18 cellular contexts compared by ENCODE assay signal in the genomic region with DNA sequence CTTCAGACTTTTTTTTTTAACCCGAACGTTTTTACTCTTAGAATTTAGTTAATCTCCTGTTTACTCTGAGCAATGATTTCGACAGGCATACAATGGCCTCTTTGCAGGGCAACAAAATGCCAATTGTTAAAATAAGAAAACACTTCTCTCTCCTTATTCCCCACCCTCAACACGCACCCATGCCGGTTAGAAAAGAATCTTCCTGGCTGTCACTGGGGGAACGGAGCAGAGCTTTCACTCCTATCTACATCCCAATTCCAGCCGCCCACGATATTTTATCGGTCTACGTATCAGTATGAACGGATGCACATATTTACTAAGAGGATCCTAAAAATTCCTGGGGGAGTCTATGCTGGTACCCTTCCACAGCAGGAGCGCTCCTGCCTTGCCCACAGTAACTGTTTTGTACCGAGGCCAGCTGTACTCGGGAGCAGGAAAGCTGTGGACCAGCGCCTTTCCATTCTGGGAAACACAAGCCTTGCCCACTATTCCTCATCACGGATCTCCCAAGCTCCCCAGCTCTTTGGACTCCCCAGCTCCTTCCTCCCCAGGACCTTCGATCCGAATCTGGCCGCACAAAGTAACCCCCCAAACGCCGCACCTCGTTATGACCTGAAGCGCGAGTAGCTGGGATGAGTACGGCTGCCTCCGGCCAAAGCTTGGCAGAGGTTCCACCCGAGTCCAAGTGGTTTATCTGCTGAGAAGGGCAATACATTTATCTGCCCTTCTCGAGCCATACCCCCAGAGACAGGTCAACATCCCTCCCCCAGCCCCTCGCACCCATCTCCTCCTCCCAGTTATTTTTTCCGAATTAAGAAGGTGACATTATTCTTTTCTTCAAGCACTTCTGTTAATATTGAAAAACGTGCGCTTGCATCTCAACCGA. TPM values are rescaled to one million over a fixed set of nuclear protein-coding genes. Genes with fewer than 3 reads are reported as not detected.
DNase-seq lines count a peak whose midpoint lies in the region; ATAC-seq and TF ChIP-seq lines count a peak whose summit lies in the region.
"Had no signal": no experiment of that assay in that cellular context is flagged by ENCODE, and none has a peak within 500 bp of the region (broad histone marks: within the 10 kb centered on the region; RNA-seq: fewer than 3 reads in every experiment).

No MANE protein-coding gene starts in this region.

- ATAC-seq in CD4-positive, alpha-beta T cell (ENCODE audit: poor library complexity): no peak
- ATAC-seq in activated CD8-positive, alpha-beta T cell treated with anti-CD3 and anti-CD28 coated beads, Interleukin-2, amount 10 ng/mL, durations not matched to agents 7 days and 5 days: no peak
- no peak for ATAC-seq in HG02571 (IDR thresholded peaks at IDR 0.05; ENCODE audit: unreplicated experiment)
- ATAC-seq in HG02623 (IDR thresholded peaks at IDR 0.05; ENCODE audit: unreplicated experiment): no peak
- ATAC-seq: heart left ventricle had no signal

- H3K4me3 ChIP-seq in iPS-15b (ENCODE audit: low read depth, low read length) (peak overlapping the region; percentile 75), testis (no peak overlapping the region)
- H3K4me3 ChIP-seq: heart left ventricle, suprapubic skin had no signal

- no peak overlapping the region for H3K9ac ChIP-seq in iPS-15b (ENCODE audit: low read depth, low read length)

- H3K9me3 Mint-ChIP-seq in CD4-positive, alpha-beta T cell: peaks cover 8% of the 10 kb centered on the region
- no peaks in the 10 kb centered on the region for H3K9me3 Mint-ChIP-seq in Calu3 (ENCODE audit: low read depth, unreplicated experiment)
- H3K9me3 Mint-ChIP-seq in activated CD8-positive, alpha-beta T cell treated with anti-CD3 and anti-CD28 coated beads, Interleukin-2, amount 10 ng/mL, durations not matched to agents 7 days and 5 days (ENCODE audit: insufficient read depth): no peaks in the 10 kb centered on the region

- peaks cover 11% of the 10 kb centered on the region for H3K9me3 ChIP-seq in CD4-positive, alpha-beta T cell (ENCODE audit: control insufficient read depth, low read length)
- H3K9me3 ChIP-seq in iPS-15b (ENCODE audit: control insufficient read depth, insufficient read depth, low read length) (no peaks in the 10 kb centered on the region), testis (no peaks in the 10 kb centered on the region)
- H3K9me3 ChIP-seq: heart left ventricle, suprapubic skin had no signal

- H3K36me3 ChIP-seq in iPS-15b (ENCODE audit: control insufficient read depth, insufficient read depth, low read length) (no peaks in the 10 kb centered on the region), testis (ENCODE audit: low read depth, missing control alignments) (no peaks in the 10 kb centered on the region)
- H3K36me3 ChIP-seq: heart left ventricle, suprapubic skin had no signal

- BruUV-seq in Calu3 (replicated peaks; lab: Mats Ljungman, UMichigan): no TSS peak

- H3K4me1 ChIP-seq in iPS-15b (ENCODE audit: control insufficient read depth, insufficient read depth, low read length) (peaks cover 20% of the 10 kb centered on the region), testis (peaks cover 22% of the 10 kb centered on the region)

- peaks cover 96% of the 10 kb centered on the region for H3K27me3 Mint-ChIP-seq in CD4-positive, alpha-beta T cell
- H3K27me3 Mint-ChIP-seq in Calu3 (ENCODE audit: unreplicated experiment): peaks cover 92% of the 10 kb centered on the region
- H3K27me3 Mint-ChIP-seq in activated CD8-positive, alpha-beta T cell treated with anti-CD3 and anti-CD28 coated beads, Interleukin-2, amount 10 ng/mL, durations not matched to agents 7 days and 5 days (ENCODE audit: low read depth): peaks cover 94% of the 10 kb centered on the region

- POLR2A ChIA-PET in CD4-positive, alpha-beta T cell (lab: Charles Lee): interaction anchor here (1.0 kb wide), 1 partner anchor 25 kb away, joined by 3 read pairs; no protein-coding TSS in a partner anchor
- POLR2A ChIA-PET in activated CD8-positive, alpha-beta T cell treated with anti-CD3 and anti-CD28 coated beads, Interleukin-2, amount 10 ng/mL, durations not matched to agents 7 days and 5 days (lab: Charles Lee): no interaction called here

- H3K27me3 ChIP-seq in CD4-positive, alpha-beta T cell (ENCODE audit: control insufficient read depth, insufficient read depth, low read length): peaks cover 100% of the 10 kb centered on the region
- H3K27me3 ChIP-seq in iPS-15b (ENCODE audit: control insufficient read depth, insufficient read depth, low read length) (peaks cover 74% of the 10 kb centered on the region), testis (peaks cover 8% of the 10 kb centered on the region)

- no peak for TF ChIP-seq POLR2A in testis (IDR thresholded peaks at IDR 0.05)

- no peak for TF ChIP-seq CTCF in CD4-positive, alpha-beta T cell (IDR thresholded peaks at IDR 0.05)
- no peak for TF ChIP-seq CTCF in Calu3 (IDR thresholded peaks at IDR 0.05; ENCODE audit: unreplicated experiment)
- TF ChIP-seq CTCF in testis (IDR thresholded peaks at IDR 0.05): no peak

- intact Hi-C loops in CD4-positive, alpha-beta T cell (cut with DNase I, micrococcal nuclease): no loop called here
- intact Hi-C loops in Calu3 (cut with micrococcal nuclease; ENCODE audit: unreplicated experiment) (no loop called here), testis (cut with DNase I; ENCODE audit: low total_unique reads) (no loop called here)

- peaks cover 83% of the 10 kb centered on the region for H3K4me1 Mint-ChIP-seq in CD4-positive, alpha-beta T cell (ENCODE audit: low read depth)
- H3K4me1 Mint-ChIP-seq in Calu3 (ENCODE audit: low read depth, unreplicated experiment): peaks cover 38% of the 10 kb centered on the region
- H3K4me1 Mint-ChIP-seq in activated CD8-positive, alpha-beta T cell treated with anti-CD3 and anti-CD28 coated beads, Interleukin-2, amount 10 ng/mL, durations not matched to agents 7 days and 5 days (ENCODE audit: low read depth): peaks cover 88% of the 10 kb centered on the region

- WGBS in testis, 2 donors: 4% methylated on average over 29 to 33 of the region's 33 CpGs

- peak in 1 of 10 experiments; percentile 13 for DNase-seq in CD4-positive, alpha-beta T cell
- DNase-seq in Calu3 (no peak), testis (no peak), HPDE6-E6E7 (ENCODE audit: extremely low spot score) (no peak)
- DNase-seq in activated CD8-positive, alpha-beta T cell treated with anti-CD3 and anti-CD28 coated beads, Interleukin-2, amount 10 ng/mL, durations not matched to agents 7 days and 5 days: no peak
- DNase-seq: activated CD4-positive, alpha-beta T cell treated with anti-CD3 and anti-CD28 coated beads for 1 hour; activated naive CD4-positive, alpha-beta T cell treated with anti-CD3 and anti-CD28 coated beads, Interleukin-2, amount 50 U/mL, for 16 hours; heart left ventricle; MV-4-11; occipital lobe; small intestine had no signal

- H3K27ac ChIP-seq in CD4-positive, alpha-beta T cell (ENCODE audit: low read depth, low read length): no peak overlapping the region
- no peak overlapping the region for H3K27ac ChIP-seq in testis
- H3K27ac ChIP-seq: epithelial cell of prostate, heart left ventricle, suprapubic skin had no signal

- CTCF ChIA-PET in CD4-positive, alpha-beta T cell (lab: Charles Lee): interaction anchor here (1.0 kb wide), 1 partner anchor 250 kb away, joined by 4 read pairs; no protein-coding TSS in a partner anchor
- CTCF ChIA-PET in Calu3 (lab: Charles Lee): interaction anchor here (0.8 kb wide), 1 partner anchor 57 kb away, joined by 3 read pairs; no protein-coding TSS in a partner anchor
- CTCF ChIA-PET in activated CD8-positive, alpha-beta T cell treated with anti-CD3 and anti-CD28 coated beads, Interleukin-2, amount 10 ng/mL, durations not matched to agents 7 days and 5 days (lab: Charles Lee): interaction anchor here (1.1 kb wide), 2 partner anchors 11 to 84 kb away, joined by 3 to 4 read pairs; no protein-coding TSS in a partner anchor

- peak overlapping the region; percentile 54 for H3K4me3 Mint-ChIP-seq in CD4-positive, alpha-beta T cell
- peak overlapping the region; percentile 29 for H3K4me3 Mint-ChIP-seq in Calu3 (ENCODE audit: low read depth, unreplicated experiment)
- peak overlapping the region; percentile 44 for H3K4me3 Mint-ChIP-seq in activated CD8-positive, alpha-beta T cell treated with anti-CD3 and anti-CD28 coated beads, Interleukin-2, amount 10 ng/mL, durations not matched to agents 7 days and 5 days

- peaks cover 16% of the 10 kb centered on the region for H3K36me3 Mint-ChIP-seq in CD4-positive, alpha-beta T cell (ENCODE audit: low read depth)
- peaks cover 27% of the 10 kb centered on the region for H3K36me3 Mint-ChIP-seq in Calu3 (ENCODE audit: insufficient read depth, unreplicated experiment)
- peaks cover 28% of the 10 kb centered on the region for H3K36me3 Mint-ChIP-seq in activated CD8-positive, alpha-beta T cell treated with anti-CD3 and anti-CD28 coated beads, Interleukin-2, amount 10 ng/mL, durations not matched to agents 7 days and 5 days (ENCODE audit: low read depth)

- H3K27ac Mint-ChIP-seq in CD4-positive, alpha-beta T cell: peak overlapping the region; percentile 70
- H3K27ac Mint-ChIP-seq in Calu3 (ENCODE audit: unreplicated experiment): no peak overlapping the region
- H3K27ac Mint-ChIP-seq in activated CD8-positive, alpha-beta T cell treated with anti-CD3 and anti-CD28 coated beads, Interleukin-2, amount 10 ng/mL, durations not matched to agents 7 days and 5 days: peak overlapping the region; percentile 10

RNA-seq across cellular contexts. Expression of a gene that starts 2.2 kb away (rescaled TPM):
- total RNA-seq in CD4-positive, alpha-beta T cell: under 1 TPM; 0.14 to 0.19 TPM
- total RNA-seq in Calu3 (2022) (not detected in 2 replicates), testis (1 to 10 TPM in 1 of 2 donors, under 1 TPM in 1; 0.56 to 1.5 TPM)
- under 1 TPM; 0.50 to 0.52 TPM for total RNA-seq in activated CD8-positive, alpha-beta T cell treated with anti-CD3 and anti-CD28 coated beads, Interleukin-2, amount 10 ng/mL, durations not matched to agents 7 days and 5 days
- 7.4 TPM for polyA plus RNA-seq in testis (ENCODE audit: insufficient read depth, low read depth, low replicate concordance)
- total RNA-seq: heart left ventricle, HT-29, liver, occipital lobe, suprapubic skin had no signal
- polyA plus RNA-seq: heart left ventricle, liver, small intestine had no signal
